1 cellular context compared by ENCODE assay signal in genomic region chr7:152434511-152435383, GRCh38.
TF ChIP-seq lines count a peak whose summit lies in the region.

No MANE protein-coding gene starts in this region.

TF ChIP-seq in GM12878, 131 proteins besides CTCF, POLR2A, EP300 and RAD21:
- TF ChIP-seq POLR2AphosphoS5 (IDR thresholded peaks at IDR 0.05; ENCODE audit: low read length) (peak; percentile 75), IKZF2 (IDR thresholded peaks at IDR 0.05) (peak; percentile 32 to 67; a peak in 3 of 4 replicates), BHLHE40 (IDR thresholded peaks at IDR 0.05; ENCODE audit: borderline replicate concordance in 1 of 2, low read depth in 2 of 2, low read length in 1 of 2) (peak; percentile 60 to 71), FOXM1 (IDR thresholded peaks at IDR 0.05; ENCODE audit: low read depth, low read length) (0 out of 2 replicates have a peak, but pooled peaks have one; percentile 19), WRNIP1 (IDR thresholded peaks at IDR 0.05; ENCODE audit: borderline replicate concordance, low read depth, low read length) (peak; percentile 82; the same call in 1 of the 2 replicates), CREM (IDR thresholded peaks at IDR 0.05; ENCODE audit: low read depth) (peak; percentile 28; the same call in 1 of the 2 replicates), ATF7 (IDR thresholded peaks at IDR 0.05; ENCODE audit: low read depth) (peak; percentile 57), MXI1 (IDR thresholded peaks at IDR 0.05; ENCODE audit: low read depth, low read length) (0 out of 2 replicates have a peak, but pooled peaks have one; percentile 49), IKZF1 (conservative IDR thresholded peaks at IDR 0.05) (0 out of 2 replicates have a peak, but pooled peaks have one; percentile 29), CHD2 (IDR thresholded peaks at IDR 0.05; ENCODE audit: borderline replicate concordance, low read depth, low read length) (peak; percentile 20; the same call in 1 of the 2 replicates), EED (IDR thresholded peaks at IDR 0.05; ENCODE audit: low read depth) (peak; percentile 65), JUNB (IDR thresholded peaks at IDR 0.05) (peak; percentile 73), MLLT1 (IDR thresholded peaks at IDR 0.05) (peak; percentile 39; the same call in 1 of the 2 replicates), IRF4 (IDR thresholded peaks at IDR 0.05; ENCODE audit: low read depth, low read length) (peak; percentile 82)
